11 cellular contexts compared by ENCODE assay signal in genomic region chr11:12207384-12208150, GRCh38.
DNase-seq lines count a peak whose midpoint lies in the region; ATAC-seq, FAIRE-seq and TF ChIP-seq lines count a peak whose summit lies in the region.
"Had no signal": no experiment of that assay in that cellular context is flagged by ENCODE, and none has a peak within 500 bp of the region (broad histone marks: within the 10 kb centered on the region; RNA-seq: fewer than 3 reads in every experiment).

No MANE protein-coding gene starts in this region.

- CTCF ChIA-PET in AG04449 (lab: Yijun Ruan, JAX) (interaction anchor here (1.0 to 3.5 kb wide), 4 partner anchors 29 to 160 kb away, joined by 3 to 14 read pairs (median 7); no protein-coding TSS in a partner anchor), T-cell (lab: Charles Lee) (interaction anchor here (0.5 to 0.9 kb wide), 4 partner anchors 29 to 162 kb away, joined by 3 to 4 read pairs (median 3); no protein-coding TSS in a partner anchor)

- H4K20me1 ChIP-seq in astrocyte (ENCODE audit: insufficient read depth, low read length) (no peaks in the 10 kb centered on the region), osteoblast (ENCODE audit: insufficient read depth, low read length) (no peaks in the 10 kb centered on the region)

- H3K79me2 ChIP-seq in astrocyte (ENCODE audit: insufficient read depth, low read length) (peaks cover 74% of the 10 kb centered on the region), osteoblast (ENCODE audit: insufficient read depth, low read length) (peaks cover 64% of the 10 kb centered on the region)

- peak overlapping the region; percentile 80 for H3K9ac ChIP-seq in astrocyte (ENCODE audit: low read length)

- peak; percentile 82 for DNase-seq in AG04449 (ENCODE audit: low read depth, low spot score)
- DNase-seq in astrocyte (ENCODE audit: low read depth) = peak; percentile 85
- no peak for DNase-seq in osteoblast (ENCODE audit: insufficient read length, low spot score, missing footprints)
- DNase-seq in inferior parietal cortex (ENCODE audit: extremely low spot score) = no peak
- no peak for DNase-seq in T-cell
- no peak for DNase-seq in WERI-Rb-1
- DNase-seq: NCI-H1436, ovary had no signal

- ATAC-seq in HG02763 (IDR thresholded peaks at IDR 0.05; ENCODE audit: unreplicated experiment) (peak; percentile 43), T-cell (replicated peaks in 1 of 4) (no peak), GM21367 (IDR thresholded peaks at IDR 0.05; ENCODE audit: unreplicated experiment) (no peak)

- H2AFZ ChIP-seq in astrocyte (ENCODE audit: low read depth, low read length) = no peak overlapping the region
- H2AFZ ChIP-seq in osteoblast (ENCODE audit: low read length) = no peak overlapping the region

- H3K9me3 Mint-ChIP-seq in astrocyte (ENCODE audit: unreplicated experiment) (peaks cover 5% of the 10 kb centered on the region), T-cell (no peaks in the 10 kb centered on the region)

- peak overlapping the region; percentile 99 for H3K27ac ChIP-seq in astrocyte (ENCODE audit: low read depth, low read length)
- peak overlapping the region; percentile 99 for H3K27ac ChIP-seq in osteoblast (ENCODE audit: low read depth, low read length)
- no peak overlapping the region for H3K27ac ChIP-seq in WERI-Rb-1
- H3K27ac ChIP-seq: ovary had no signal

- H3K27me3 Mint-ChIP-seq in astrocyte (ENCODE audit: low read depth, unreplicated experiment) = no peaks in the 10 kb centered on the region
- no peaks in the 10 kb centered on the region for H3K27me3 Mint-ChIP-seq in T-cell

- TF ChIP-seq CTCF in AG04449 (IDR thresholded peaks at IDR 0.05; ENCODE audit: insufficient read depth, low read length, missing control alignments) (no peak), astrocyte (IDR thresholded peaks at IDR 0.05; ENCODE audit: insufficient read depth, low read depth, low read length) (no peak), osteoblast (IDR thresholded peaks at IDR 0.05; ENCODE audit: extremely low read depth, low read depth, low read length) (no peak), WERI-Rb-1 (IDR thresholded peaks at IDR 0.05; ENCODE audit: low read depth, low read length) (no peak)

- peak; percentile 50 for FAIRE-seq in astrocyte (lab: Jason Lieb, UNC)

- H3K4me2 ChIP-seq in astrocyte (ENCODE audit: low read length) (peak overlapping the region; percentile 44), osteoblast (ENCODE audit: insufficient read depth, low read length) (no peak overlapping the region)

- POLR2A ChIA-PET in AG04449 (lab: Yijun Ruan, JAX) = interaction anchor here (0.6 to 2.6 kb wide), 11 partner anchors 9 to 131 kb away, joined by 3 to 14 read pairs (median 4); no protein-coding TSS in a partner anchor
- POLR2A ChIA-PET in T-cell (lab: Charles Lee) = no interaction called here

- peak overlapping the region; percentile 99 for H3K27ac Mint-ChIP-seq in astrocyte (ENCODE audit: unreplicated experiment)
- H3K27ac Mint-ChIP-seq in T-cell = no peak overlapping the region
- H3K27ac Mint-ChIP-seq: brain had no signal

- H3K4me1 ChIP-seq in astrocyte (ENCODE audit: insufficient read depth, low read length) (peaks cover 42% of the 10 kb centered on the region), osteoblast (ENCODE audit: insufficient read depth, low read length) (peaks cover 46% of the 10 kb centered on the region)

- H3K4me1 Mint-ChIP-seq in astrocyte (ENCODE audit: low read depth, unreplicated experiment) (peaks cover 49% of the 10 kb centered on the region), T-cell (peaks cover 1 to 16% (median 7%) of the 10 kb centered on the region in 3 donors)
- H3K4me1 Mint-ChIP-seq: brain had no signal

- H3K4me3 ChIP-seq in AG04449 (ENCODE audit: low read depth, low read length) (no peak overlapping the region), astrocyte (ENCODE audit: insufficient read depth, low read depth, low read length) (no peak overlapping the region), osteoblast (ENCODE audit: insufficient read depth, low read length) (no peak overlapping the region), WERI-Rb-1 (ENCODE audit: low read depth, low read length) (no peak overlapping the region)
- H3K4me3 ChIP-seq: ovary had no signal

- H3K27me3 ChIP-seq in astrocyte (ENCODE audit: insufficient read depth, low read length) (no peaks in the 10 kb centered on the region), osteoblast (ENCODE audit: insufficient read depth, low read length) (no peaks in the 10 kb centered on the region), WERI-Rb-1 (ENCODE audit: insufficient read depth, low read depth, severe bottlenecking) (no peaks in the 10 kb centered on the region)
- H3K27me3 ChIP-seq: ovary had no signal

- H3K36me3 Mint-ChIP-seq in astrocyte (ENCODE audit: low read depth, unreplicated experiment) (peaks cover 75% of the 10 kb centered on the region), T-cell (peaks cover 51% of the 10 kb centered on the region)
- H3K36me3 Mint-ChIP-seq: brain had no signal

- peaks cover 67% of the 10 kb centered on the region for H3K36me3 ChIP-seq in astrocyte (ENCODE audit: insufficient read depth, low read length)
- H3K36me3 ChIP-seq in osteoblast (ENCODE audit: insufficient read depth, low read length) = peaks cover 92% of the 10 kb centered on the region
- no peaks in the 10 kb centered on the region for H3K36me3 ChIP-seq in WERI-Rb-1
- H3K36me3 ChIP-seq: ovary had no signal

- H3K9me3 ChIP-seq in astrocyte (ENCODE audit: insufficient read depth, low read depth, low read length) = no peaks in the 10 kb centered on the region
- no peaks in the 10 kb centered on the region for H3K9me3 ChIP-seq in osteoblast (ENCODE audit: low read depth, low read length)
- H3K9me3 ChIP-seq in WERI-Rb-1 (ENCODE audit: severe bottlenecking) = no peaks in the 10 kb centered on the region
- H3K9me3 ChIP-seq: ovary had no signal

- H3K4me3 Mint-ChIP-seq in astrocyte (ENCODE audit: unreplicated experiment) (no peak overlapping the region), T-cell (no peak overlapping the region)
- H3K4me3 Mint-ChIP-seq: brain had no signal

Comparison
In these comparisons a context has a peak if more than half of its experiments do, and no peak if none do; other contexts are left out.
1. DNase-seq: peak in AG04449 (single experiment) and astrocyte (single experiment); none in osteoblast (single experiment), inferior parietal cortex (single experiment), T-cell (0 of 34) and WERI-Rb-1 (single experiment).